ENCODE assay signal across 9 cellular contexts in genomic region chr19:12647490-12648071, GRCh38. TPM values are rescaled to one million over a fixed set of nuclear protein-coding genes. Genes with fewer than 3 reads are reported as not detected.
DNase-seq lines count a peak whose midpoint lies in the region; ATAC-seq, FAIRE-seq and TF ChIP-seq lines count a peak whose summit lies in the region.
"Had no signal": no experiment of that assay in that cellular context is flagged by ENCODE, and none has a peak within 500 bp of the region (broad histone marks: within the 10 kb centered on the region; RNA-seq: fewer than 3 reads in every experiment).

No MANE protein-coding gene starts in this region.

- DNase-seq in DMS 273 (lab: John Stamatoyannopoulos, UW; ENCODE audit: unreplicated experiment) (peak; percentile 63), DMS 273 treated with DMSO at 0.1 percent for 48 hours (lab: John Stamatoyannopoulos, UW) (no peak), SK-N-SH (peak; percentile 88), frontal cortex (ENCODE audit: low spot score in 2 of 2) (peak; percentile 26 to 69), retina (peak; percentile 56), OCI-LY7 (ENCODE audit: low spot score) (no peak), NCI-H226 (no peak)

- CTCF ChIA-PET in SK-N-SH (lab: Yijun Ruan, JAX): no interaction called here
- CTCF ChIA-PET in OCI-LY7 (lab: Charles Lee; ENCODE audit: unreplicated experiment): no interaction called here

- no peaks in the 10 kb centered on the region for H3K9me2 ChIP-seq in SK-N-SH
- no peaks in the 10 kb centered on the region for H3K9me2 ChIP-seq in OCI-LY7 (ENCODE audit: insufficient read depth, low read length)

- H3K4me2 ChIP-seq in SK-N-SH: no peak overlapping the region; the same call in 1 of the 2 replicates
- no peak overlapping the region for H3K4me2 ChIP-seq in OCI-LY7 (ENCODE audit: low read length)

- H3K4me3 ChIP-seq in SK-N-SH (ENCODE audit: low read depth in 2 of 2, low read length in 1 of 2): peak overlapping the region in 1 of 2 experiments; percentile 35; a peak in 3 of 4 replicates
- H3K4me3 ChIP-seq in OCI-LY7 (ENCODE audit: low read depth, low read length, poor library complexity, severe bottlenecking): no peak overlapping the region

- H3K9ac ChIP-seq in SK-N-SH: no peak overlapping the region

- H3K27ac ChIP-seq in SK-N-SH (ENCODE audit: low read depth in 2 of 2, low read length in 1 of 2): no peak overlapping the region
- no peak overlapping the region for H3K27ac ChIP-seq in OCI-LY7 (ENCODE audit: low read depth, low read length, poor library complexity, severe bottlenecking)

- no peak for TF ChIP-seq RAD21 in SK-N-SH (IDR thresholded peaks at IDR 0.05; ENCODE audit: low read length)

- no peak for FAIRE-seq in frontal cortex (lab: Jason Lieb, UNC)
- FAIRE-seq: A204.1 had no signal

- H3F3A ChIP-seq in SK-N-SH (replicated peaks; ENCODE audit: insufficient read depth): no peaks in the 10 kb centered on the region

- POLR2A ChIA-PET in SK-N-SH (lab: Yijun Ruan, JAX): no interaction called here
- POLR2A ChIA-PET in OCI-LY7 (lab: Charles Lee): no interaction called here

- H2AFZ ChIP-seq in SK-N-SH (ENCODE audit: low read depth) (no peak overlapping the region), OCI-LY7 (ENCODE audit: low read length) (no peak overlapping the region)

- no peak for TF ChIP-seq CTCF in SK-N-SH (IDR thresholded peaks at IDR 0.05)
- no peak for TF ChIP-seq CTCF in OCI-LY7 (conservative IDR thresholded peaks at IDR 0.05; ENCODE audit: low read length)

- no peak for ATAC-seq in HG03196 (IDR thresholded peaks at IDR 0.05; ENCODE audit: unreplicated experiment)

- H3K9me3 ChIP-seq in SK-N-SH (no peaks in the 10 kb centered on the region), OCI-LY7 (ENCODE audit: low read length) (no peaks in the 10 kb centered on the region)

- intact Hi-C loops in OCI-LY7 (cut with micrococcal nuclease; ENCODE audit: unreplicated experiment): no loop called here

- no TSS peak for BruUV-seq in OCI-LY7 (replicated peaks; lab: Mats Ljungman, UMichigan)

- TF ChIP-seq EP300 in SK-N-SH (IDR thresholded peaks at IDR 0.05; ENCODE audit: borderline replicate concordance in 1 of 2, low read depth in 1 of 2, low read length in 1 of 2): no peak

- H3K36me3 ChIP-seq in SK-N-SH (replicated peaks in 1 of 2; ENCODE audit: control insufficient read depth in 1 of 2, insufficient read depth in 2 of 2, low read length in 1 of 2) (no peaks in the 10 kb centered on the region), OCI-LY7 (ENCODE audit: insufficient read depth, low read length) (peaks cover 22% of the 10 kb centered on the region)

- no peaks in the 10 kb centered on the region for H3K27me3 ChIP-seq in SK-N-SH (ENCODE audit: insufficient read depth)

- WGBS in SK-N-SH (ENCODE audit: low lambda C conversion rate): 36% methylated on average over 26 of the region's 31 CpGs

- H3K79me2 ChIP-seq in SK-N-SH (ENCODE audit: insufficient read depth): no peaks in the 10 kb centered on the region
- H3K79me2 ChIP-seq in OCI-LY7 (ENCODE audit: insufficient read depth, low read depth, low read length): no peaks in the 10 kb centered on the region

- H3K4me1 ChIP-seq in SK-N-SH (ENCODE audit: control insufficient read depth in 1 of 2, insufficient read depth in 2 of 2, low read depth in 1 of 2, low read length in 1 of 2) (peaks cover 0 to 8% of the 10 kb centered on the region in 2 experiments; a peak in 1 of 4 replicates), OCI-LY7 (ENCODE audit: insufficient read depth, low read length, poor library complexity, severe bottlenecking) (no peaks in the 10 kb centered on the region)

- H4K20me1 ChIP-seq in SK-N-SH (ENCODE audit: insufficient read depth) (no peaks in the 10 kb centered on the region), OCI-LY7 (ENCODE audit: insufficient read depth, low read length) (no peaks in the 10 kb centered on the region)

TF ChIP-seq in SK-N-SH, 30 proteins besides CTCF, POLR2A, EP300 and RAD21:
- TF ChIP-seq NFIC (IDR thresholded peaks at IDR 0.05; ENCODE audit: borderline replicate concordance) (no peak), RCOR1 (IDR thresholded peaks at IDR 0.05; ENCODE audit: low read length) (no peak), NRF1 (IDR thresholded peaks at IDR 0.05; ENCODE audit: low read depth, low read length) (no peak), RFX5 (IDR thresholded peaks at IDR 0.05; ENCODE audit: low read length) (no peak), JUND (IDR thresholded peaks at IDR 0.05) (no peak), POLR2AphosphoS5 (IDR thresholded peaks at IDR 0.05; ENCODE audit: low read depth, low read length) (no peak), SMC3 (IDR thresholded peaks at IDR 0.05; ENCODE audit: low read depth, low read length) (no peak), USF1 (IDR thresholded peaks at IDR 0.05; ENCODE audit: borderline replicate concordance, low read depth) (no peak), MXI1 (IDR thresholded peaks at IDR 0.05; ENCODE audit: low read depth, low read length) (no peak), ZBTB33 (IDR thresholded peaks at IDR 0.05; ENCODE audit: borderline replicate concordance, low read depth) (no peak), RXRA (IDR thresholded peaks at IDR 0.05; ENCODE audit: borderline replicate concordance, low read depth) (no peak)

RNA-seq across cellular contexts. Expression of gene MAN2B1, which starts 19.0 kb away (rescaled TPM):
- polyA plus RNA-seq in SK-N-SH (2012; rRNA removed): 43.2 and 47.0 TPM in 2 replicates
- 23.6 and 33.7 TPM in 2 replicates for polyA plus RNA-seq in SK-N-SH (2012; cell fraction: cytosol; rRNA removed)
- 102 and 112 TPM in 2 replicates for polyA plus RNA-seq in SK-N-SH (2012; cell fraction: nucleus; rRNA removed)
- total RNA-seq in frontal cortex (10.6 TPM), OCI-LY7 (2022) (88.2 and 88.7 TPM in 2 replicates)
- total RNA-seq in OCI-LY7 (2014; rRNA removed; shearing (Covaris generic)): 18.3 and 29.1 TPM in 2 replicates

RNA-seq across cellular contexts. Expression of gene WDR83, which starts 19.0 kb away (rescaled TPM):
- 12.8 and 18.2 TPM in 2 replicates for polyA plus RNA-seq in SK-N-SH (2012; rRNA removed)
- 8.2 and 11.1 TPM in 2 replicates for polyA plus RNA-seq in SK-N-SH (2012; cell fraction: cytosol; rRNA removed)
- polyA plus RNA-seq in SK-N-SH (2012; cell fraction: nucleus; rRNA removed): 28.5 and 44.2 TPM in 2 replicates
- total RNA-seq in frontal cortex (9.0 TPM), OCI-LY7 (2022) (14.0 and 15.9 TPM in 2 replicates)
- total RNA-seq in OCI-LY7 (2014; rRNA removed; shearing (Covaris generic)): 17.0 and 21.1 TPM in 2 replicates

RNA-seq across cellular contexts. Expression of gene DHPS, which starts 34.1 kb away (rescaled TPM):
- 179 and 192 TPM in 2 replicates for polyA plus RNA-seq in SK-N-SH (2012; rRNA removed)
- polyA plus RNA-seq in SK-N-SH (2012; cell fraction: cytosol; rRNA removed): 123 and 143 TPM in 2 replicates
- polyA plus RNA-seq in SK-N-SH (2012; cell fraction: nucleus; rRNA removed): 333 and 391 TPM in 2 replicates
- total RNA-seq in frontal cortex (92.9 TPM), OCI-LY7 (2022) (101 and 122 TPM in 2 replicates)
- 91.2 and 102 TPM in 2 replicates for total RNA-seq in OCI-LY7 (2014; rRNA removed; shearing (Covaris generic))

RNA-seq across cellular contexts. Expression of gene ZNF791, which starts 36.9 kb away (rescaled TPM):
- polyA plus RNA-seq in SK-N-SH (2012; rRNA removed): 8.9 and 9.3 TPM in 2 replicates
- polyA plus RNA-seq in SK-N-SH (2012; cell fraction: cytosol; rRNA removed): 6.3 and 6.6 TPM in 2 replicates
- 11.0 and 11.7 TPM in 2 replicates for polyA plus RNA-seq in SK-N-SH (2012; cell fraction: nucleus; rRNA removed)
- total RNA-seq in frontal cortex: 25.3 TPM
- 5.3 and 7.8 TPM in 2 replicates for total RNA-seq in OCI-LY7 (2014; rRNA removed; shearing (Covaris generic))
- total RNA-seq in OCI-LY7 (2022): 17.1 and 18.2 TPM in 2 replicates

RNA-seq across cellular contexts. Expression of gene ZNF490, which starts 37.0 kb away (rescaled TPM):
- 1.3 TPM in 2 replicates for polyA plus RNA-seq in SK-N-SH (2012; rRNA removed)
- 1.1 and 1.4 TPM in 2 replicates for polyA plus RNA-seq in SK-N-SH (2012; cell fraction: cytosol; rRNA removed)
- polyA plus RNA-seq in SK-N-SH (2012; cell fraction: nucleus; rRNA removed): 1.1 and 1.5 TPM in 2 replicates
- total RNA-seq in frontal cortex (9.4 TPM), OCI-LY7 (2022) (8.1 and 11.2 TPM in 2 replicates)
- 6.3 and 8.6 TPM in 2 replicates for total RNA-seq in OCI-LY7 (2014; rRNA removed; shearing (Covaris generic))

Comparison
In these comparisons a context has a peak if more than half of its experiments do, and no peak if none do; other contexts are left out.
1. DNase-seq: peak in DMS 273 (single experiment), SK-N-SH (single experiment), frontal cortex (2 of 2) and retina (single experiment); none in DMS 273 treated with DMSO at 0.1 percent for 48 hours (single experiment), OCI-LY7 (single experiment) and NCI-H226 (single experiment).